ENCODE assay signal across 12 cellular contexts in the genomic region with DNA sequence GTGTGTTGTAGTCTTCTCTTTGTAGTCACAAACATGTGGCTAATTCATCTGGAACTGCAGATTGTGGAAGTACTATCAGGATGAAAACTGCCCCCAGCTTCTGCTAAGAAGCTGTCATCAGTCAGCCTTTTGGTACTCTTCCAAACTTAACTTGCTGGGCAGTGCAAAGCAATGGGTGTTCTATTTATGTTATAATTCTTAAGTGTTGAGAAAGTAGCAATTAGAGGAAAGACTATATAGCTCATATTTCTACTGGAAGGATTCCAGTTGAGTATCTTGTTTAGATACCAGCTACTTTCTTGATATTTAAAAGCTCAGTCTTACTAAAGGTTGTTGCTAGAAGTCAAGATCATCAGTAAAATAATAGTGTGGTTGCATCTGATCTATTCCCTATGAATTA. TPM values are rescaled to one million over a fixed set of nuclear protein-coding genes. Genes with fewer than 3 reads are reported as not detected.
DNase-seq lines count a peak whose midpoint lies in the region; ATAC-seq lines count a peak whose summit lies in the region.
"Had no signal": no experiment of that assay in that cellular context is flagged by ENCODE, and none has a peak within 500 bp of the region (broad histone marks: within the 10 kb centered on the region; RNA-seq: fewer than 3 reads in every experiment).

No MANE protein-coding gene starts in this region.

- H3K4me3 Mint-ChIP-seq in immature natural killer cell = no peak overlapping the region
- H3K4me3 Mint-ChIP-seq: activated CD8-positive, alpha-beta T cell treated with anti-CD3 and anti-CD28 coated beads for 36 hours; activated naive CD4-positive, alpha-beta T cell treated with anti-CD3 and anti-CD28 coated beads, Interleukin-2, amount 50 U/mL, for 24 hours; naive thymus-derived CD4-positive, alpha-beta T cell had no signal

- peaks cover 0 to 3% (median 0%) of the 10 kb centered on the region in 3 donors for H3K27me3 Mint-ChIP-seq in immature natural killer cell (ENCODE audit: low read depth in 3 of 3)
- H3K27me3 Mint-ChIP-seq: activated CD8-positive, alpha-beta T cell treated with anti-CD3 and anti-CD28 coated beads for 36 hours had no signal

- no peaks in the 10 kb centered on the region for H3K4me1 Mint-ChIP-seq in immature natural killer cell
- H3K4me1 Mint-ChIP-seq: activated naive CD4-positive, alpha-beta T cell treated with anti-CD3 and anti-CD28 coated beads, Interleukin-2, amount 50 U/mL, for 24 hours; naive thymus-derived CD4-positive, alpha-beta T cell had no signal

- DNase-seq in Daoy (ENCODE audit: low read depth) (peak; percentile 55), M059J (ENCODE audit: low read depth) (peak; percentile 62), adipocyte (ENCODE audit: low read depth) (peak; percentile 75), iris pigment epithelial cell (ENCODE audit: low read depth) (peak; percentile 89), UCSD-AML1 (lab: John Stamatoyannopoulos, UW; ENCODE audit: unreplicated experiment) (no peak), NCI-H526 (lab: John Stamatoyannopoulos, UW) (no peak), immature natural killer cell (no peak)
- DNase-seq: activated CD8-positive, alpha-beta T cell treated with anti-CD3 and anti-CD28 coated beads for 36 hours; naive thymus-derived CD4-positive, alpha-beta T cell had no signal

- H3K9me3 ChIP-seq in adipocyte (ENCODE audit: control insufficient read depth, low read length) = peaks cover 4% of the 10 kb centered on the region

- H3K4me3 ChIP-seq in adipocyte (ENCODE audit: low read length) = no peak overlapping the region

- ATAC-seq in HG03520 (IDR thresholded peaks at IDR 0.05; ENCODE audit: unreplicated experiment) = no peak
- ATAC-seq: activated CD8-positive, alpha-beta T cell treated with anti-CD3 and anti-CD28 coated beads for 36 hours; naive thymus-derived CD4-positive, alpha-beta T cell had no signal

- no peak overlapping the region for H3K9ac ChIP-seq in adipocyte (ENCODE audit: low read length)

- H3K27me3 ChIP-seq in adipocyte (replicated peaks; ENCODE audit: control insufficient read depth, insufficient read depth, low read length) = no peaks in the 10 kb centered on the region

- no peaks in the 10 kb centered on the region for H3K36me3 ChIP-seq in adipocyte (ENCODE audit: control insufficient read depth, insufficient read depth, low read length, severe bottlenecking)

- no peaks in the 10 kb centered on the region for H3K9me3 Mint-ChIP-seq in immature natural killer cell
- H3K9me3 Mint-ChIP-seq: activated CD8-positive, alpha-beta T cell treated with anti-CD3 and anti-CD28 coated beads for 36 hours had no signal

- H3K4me1 ChIP-seq in adipocyte (ENCODE audit: control insufficient read depth, insufficient read depth, low read length) = peaks cover 30% of the 10 kb centered on the region

- H3K36me3 Mint-ChIP-seq in immature natural killer cell = no peaks in the 10 kb centered on the region
- H3K36me3 Mint-ChIP-seq: activated naive CD4-positive, alpha-beta T cell treated with anti-CD3 and anti-CD28 coated beads, Interleukin-2, amount 50 U/mL, for 24 hours; naive thymus-derived CD4-positive, alpha-beta T cell had no signal

- H3K27ac Mint-ChIP-seq in immature natural killer cell = no peak overlapping the region
- H3K27ac Mint-ChIP-seq: activated CD8-positive, alpha-beta T cell treated with anti-CD3 and anti-CD28 coated beads for 36 hours; activated naive CD4-positive, alpha-beta T cell treated with anti-CD3 and anti-CD28 coated beads, Interleukin-2, amount 50 U/mL, for 24 hours; naive thymus-derived CD4-positive, alpha-beta T cell had no signal

RNA-seq across cellular contexts. Expression of a gene that starts 52.1 kb away (rescaled TPM):
- not detected in 2 replicates for total RNA-seq in Daoy (2014; rRNA removed; shearing (Covaris generic))
- 0.44 and 0.62 TPM in 2 replicates for total RNA-seq in M059J (2014; rRNA removed; shearing (Covaris generic))
- not detected for polyA plus RNA-seq in immature natural killer cell
- total RNA-seq: activated CD8-positive, alpha-beta T cell treated with anti-CD3 and anti-CD28 coated beads for 36 hours; SK-MEL-5 had no signal
- polyA plus RNA-seq: naive thymus-derived CD4-positive, alpha-beta T cell had no signal

Comparison
In these comparisons a context has a peak if more than half of its experiments do, and no peak if none do; other contexts are left out.
1. DNase-seq: peak in Daoy (single experiment), M059J (single experiment), adipocyte (single experiment) and iris pigment epithelial cell (single experiment); none in UCSD-AML1 (single experiment), NCI-H526 (0 of 2) and immature natural killer cell (0 of 3).